1 cellular context compared by ENCODE assay signal in the genomic region with DNA sequence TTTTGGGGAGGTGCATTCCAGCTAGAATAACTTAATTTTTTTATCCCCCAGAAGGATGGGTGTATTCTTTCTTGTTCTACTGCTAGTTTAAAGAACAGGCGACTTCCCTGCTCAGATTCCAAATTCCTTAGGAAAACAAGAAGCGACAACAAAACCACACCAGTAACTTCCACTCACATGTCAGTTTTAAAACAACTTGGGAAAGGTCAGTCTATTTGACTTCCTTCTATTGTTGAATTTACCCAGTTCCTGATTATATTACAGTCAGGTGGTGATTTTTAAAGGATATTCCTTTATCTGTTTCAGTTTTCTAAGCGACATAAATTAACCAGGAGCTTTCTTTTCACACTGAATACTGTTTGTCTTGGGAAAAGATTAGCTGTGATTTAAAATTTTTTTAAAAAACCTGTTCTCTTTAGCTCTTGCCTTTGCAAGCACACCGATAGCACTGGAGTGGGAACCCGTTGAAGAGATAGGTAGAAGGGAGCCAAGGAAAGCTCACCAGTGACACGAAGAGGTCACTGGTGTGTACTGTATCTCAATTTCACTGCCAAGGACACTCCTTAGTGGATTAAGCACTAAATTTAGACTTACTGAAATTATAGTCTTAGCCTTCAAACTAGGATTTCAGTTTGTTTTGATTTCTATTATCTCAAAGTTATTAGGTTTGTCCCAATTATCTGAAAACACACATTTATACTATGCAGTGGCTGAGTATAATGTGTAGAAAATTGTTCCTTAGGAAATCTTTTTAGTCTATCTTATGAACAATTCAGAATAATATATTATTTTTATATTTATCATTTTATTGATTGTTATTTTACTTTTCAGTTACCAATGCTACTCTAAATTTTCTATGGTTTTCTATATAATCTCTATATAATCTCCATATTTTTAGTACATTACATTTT.
TF ChIP-seq lines count a peak whose summit lies in the region.

No MANE protein-coding gene starts in this region.

TF ChIP-seq in WTC11, 78 proteins besides CTCF, POLR2A, EP300 and RAD21 (continued from another document):
- TF ChIP-seq, protein P1, sequence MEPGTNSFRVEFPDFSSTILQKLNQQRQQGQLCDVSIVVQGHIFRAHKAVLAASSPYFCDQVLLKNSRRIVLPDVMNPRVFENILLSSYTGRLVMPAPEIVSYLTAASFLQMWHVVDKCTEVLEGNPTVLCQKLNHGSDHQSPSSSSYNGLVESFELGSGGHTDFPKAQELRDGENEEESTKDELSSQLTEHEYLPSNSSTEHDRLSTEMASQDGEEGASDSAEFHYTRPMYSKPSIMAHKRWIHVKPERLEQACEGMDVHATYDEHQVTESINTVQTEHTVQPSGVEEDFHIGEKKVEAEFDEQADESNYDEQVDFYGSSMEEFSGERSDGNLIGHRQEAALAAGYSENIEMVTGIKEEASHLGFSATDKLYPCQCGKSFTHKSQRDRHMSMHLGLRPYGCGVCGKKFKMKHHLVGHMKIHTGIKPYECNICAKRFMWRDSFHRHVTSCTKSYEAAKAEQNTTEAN (CRISPR knock-in tag; IDR thresholded peaks at IDR 0.05): no peak
